Comparison of ENCODE assay signal across 12 cellular contexts in genomic region chr5:69494481-69494880, GRCh38. TPM values are rescaled to one million over a fixed set of nuclear protein-coding genes. Genes with fewer than 3 reads are reported as not detected.
DNase-seq lines count a peak whose midpoint lies in the region; ATAC-seq and TF ChIP-seq lines count a peak whose summit lies in the region.
"Had no signal": no experiment of that assay in that cellular context is flagged by ENCODE, and none has a peak within 500 bp of the region (broad histone marks: within the 10 kb centered on the region; RNA-seq: fewer than 3 reads in every experiment).

No MANE protein-coding gene starts in this region.

- no peak for ATAC-seq in HG03175 (IDR thresholded peaks at IDR 0.05; ENCODE audit: unreplicated experiment)

- TF ChIP-seq CTCF in liver (IDR thresholded peaks at IDR 0.05; ENCODE audit: low read depth, low read length, missing input control) (peak; percentile 6), type B pancreatic cell (conservative IDR thresholded peaks at IDR 0.05) (no peak)

- no peaks in the 10 kb centered on the region for H3K36me3 ChIP-seq in liver (ENCODE audit: control insufficient read depth in 4 of 4, insufficient read depth in 3 of 4, low read depth in 1 of 4, low read length in 3 of 4)

- H3K9ac ChIP-seq in liver (ENCODE audit: low read depth in 1 of 2, low read length in 2 of 2), result peak overlapping the region; percentile 69 to 75

- H3K27me3 ChIP-seq in liver (ENCODE audit: control insufficient read depth in 4 of 4, insufficient read depth in 4 of 4, low read length in 3 of 4), result no peaks in the 10 kb centered on the region

- peak overlapping the region in 2 of 3 donors; percentile 88 to 92 for H3K4me3 ChIP-seq in liver (ENCODE audit: low read depth in 1 of 3, low read length in 3 of 3)

- H3K36me3 Mint-ChIP-seq in activated naive CD4-positive, alpha-beta T cell treated with anti-CD3 and anti-CD28 coated beads, Interleukin-2, amount 10 ng/mL, durations not matched to agents 7 days and 5 days, result no peaks in the 10 kb centered on the region
- H3K36me3 Mint-ChIP-seq in activated T-helper 1 cell treated with anti-CD3 and anti-CD28 coated beads, Interleukin-12 subunit alpha, Interleukin-12 subunit beta, Interleukin-2, Interleukin-4 antibody, amounts not matched to agents 30 ng/mL and 10 ng/mL and 1 ng/mL, durations not matched to agents 14 hours and 24 hours and 36 hours (ENCODE audit: low read depth), result no peaks in the 10 kb centered on the region
- H3K36me3 Mint-ChIP-seq in type B pancreatic cell, result no peaks in the 10 kb centered on the region

- peaks cover 4 to 47% (median 31%) of the 10 kb centered on the region in 4 donors for H3K4me1 ChIP-seq in liver (ENCODE audit: control insufficient read depth in 4 of 4, insufficient read depth in 4 of 4, low read length in 3 of 4)

- TF ChIP-seq RAD21 in liver (IDR thresholded peaks at IDR 0.05), result peak; percentile 32 to 45

- H3K27me3 Mint-ChIP-seq in activated naive CD4-positive, alpha-beta T cell treated with anti-CD3 and anti-CD28 coated beads, Interleukin-2, amount 10 ng/mL, durations not matched to agents 7 days and 5 days, result peaks cover 69% of the 10 kb centered on the region
- H3K27me3 Mint-ChIP-seq in activated T-helper 1 cell treated with anti-CD3 and anti-CD28 coated beads, Interleukin-12 subunit alpha, Interleukin-12 subunit beta, Interleukin-2, Interleukin-4 antibody, amounts not matched to agents 30 ng/mL and 10 ng/mL and 1 ng/mL, durations not matched to agents 14 hours and 24 hours and 36 hours (ENCODE audit: insufficient read depth), result peaks cover 55% of the 10 kb centered on the region
- peaks cover 52% of the 10 kb centered on the region for H3K27me3 Mint-ChIP-seq in type B pancreatic cell

- 30% methylated on average over 7 of the region's 7 CpGs for WGBS in liver

- no peak for DNase-seq in activated naive CD4-positive, alpha-beta T cell treated with anti-CD3 and anti-CD28 coated beads, Interleukin-2, amount 10 ng/mL, durations not matched to agents 7 days and 5 days
- no peak for DNase-seq in activated naive CD4-positive, alpha-beta T cell (lab: John Stamatoyannopoulos, UW)
- no peak for DNase-seq in activated T-helper 1 cell treated with anti-CD3 and anti-CD28 coated beads, Interleukin-12 subunit alpha, Interleukin-12 subunit beta, Interleukin-2, Interleukin-4 antibody, amounts not matched to agents 30 ng/mL and 10 ng/mL and 1 ng/mL, durations not matched to agents 14 hours and 24 hours and 36 hours (ENCODE audit: low spot score)
- DNase-seq in type B pancreatic cell (ENCODE audit: extremely low spot score, unreplicated experiment) (no peak), DMS79 (lab: John Stamatoyannopoulos, UW) (no peak)
- DNase-seq in stimulated activated naive CD4-positive, alpha-beta T cell (lab: John Stamatoyannopoulos, UW), result no peak
- DNase-seq: activated CD8-positive, alpha-beta memory T cell treated with anti-CD3 and anti-CD28 coated beads for 24 hours; effector memory CD4-positive, alpha-beta T cell; head of caudate nucleus; mesendoderm had no signal

- H3K4me1 Mint-ChIP-seq in activated naive CD4-positive, alpha-beta T cell treated with anti-CD3 and anti-CD28 coated beads, Interleukin-2, amount 10 ng/mL, durations not matched to agents 7 days and 5 days, result peaks cover 13% of the 10 kb centered on the region
- H3K4me1 Mint-ChIP-seq in activated T-helper 1 cell treated with anti-CD3 and anti-CD28 coated beads, Interleukin-12 subunit alpha, Interleukin-12 subunit beta, Interleukin-2, Interleukin-4 antibody, amounts not matched to agents 30 ng/mL and 10 ng/mL and 1 ng/mL, durations not matched to agents 14 hours and 24 hours and 36 hours (ENCODE audit: low read depth), result no peaks in the 10 kb centered on the region
- peaks cover 6% of the 10 kb centered on the region for H3K4me1 Mint-ChIP-seq in type B pancreatic cell (ENCODE audit: unreplicated experiment)

- no peaks in the 10 kb centered on the region for H3K9me3 Mint-ChIP-seq in activated naive CD4-positive, alpha-beta T cell treated with anti-CD3 and anti-CD28 coated beads, Interleukin-2, amount 10 ng/mL, durations not matched to agents 7 days and 5 days
- no peaks in the 10 kb centered on the region for H3K9me3 Mint-ChIP-seq in activated T-helper 1 cell treated with anti-CD3 and anti-CD28 coated beads, Interleukin-12 subunit alpha, Interleukin-12 subunit beta, Interleukin-2, Interleukin-4 antibody, amounts not matched to agents 30 ng/mL and 10 ng/mL and 1 ng/mL, durations not matched to agents 14 hours and 24 hours and 36 hours
- no peaks in the 10 kb centered on the region for H3K9me3 Mint-ChIP-seq in type B pancreatic cell

- no peak overlapping the region for H3K27ac Mint-ChIP-seq in activated naive CD4-positive, alpha-beta T cell treated with anti-CD3 and anti-CD28 coated beads, Interleukin-2, amount 10 ng/mL, durations not matched to agents 7 days and 5 days
- H3K27ac Mint-ChIP-seq in activated T-helper 1 cell treated with anti-CD3 and anti-CD28 coated beads, Interleukin-12 subunit alpha, Interleukin-12 subunit beta, Interleukin-2, Interleukin-4 antibody, amounts not matched to agents 30 ng/mL and 10 ng/mL and 1 ng/mL, durations not matched to agents 14 hours and 24 hours and 36 hours, result no peak overlapping the region
- peak overlapping the region; percentile 90 for H3K27ac Mint-ChIP-seq in type B pancreatic cell

- peak overlapping the region; percentile 95 to 100 for H3K27ac ChIP-seq in liver (ENCODE audit: low read depth in 1 of 2, low read length in 2 of 2)

- intact Hi-C loops in activated T-helper 1 cell treated with anti-CD3 and anti-CD28 coated beads, Interleukin-12 subunit alpha, Interleukin-12 subunit beta, Interleukin-2, Interleukin-4 antibody, amounts not matched to agents 30 ng/mL and 10 ng/mL and 1 ng/mL, durations not matched to agents 14 hours and 24 hours and 36 hours (cut with micrococcal nuclease), result no loop called here

- H3K9me3 ChIP-seq in liver (ENCODE audit: control insufficient read depth in 4 of 4, low read length in 3 of 4), result no peaks in the 10 kb centered on the region

- peak overlapping the region; percentile 46 for H3K4me3 Mint-ChIP-seq in activated naive CD4-positive, alpha-beta T cell treated with anti-CD3 and anti-CD28 coated beads, Interleukin-2, amount 10 ng/mL, durations not matched to agents 7 days and 5 days
- peak overlapping the region; percentile 30 for H3K4me3 Mint-ChIP-seq in activated T-helper 1 cell treated with anti-CD3 and anti-CD28 coated beads, Interleukin-12 subunit alpha, Interleukin-12 subunit beta, Interleukin-2, Interleukin-4 antibody, amounts not matched to agents 30 ng/mL and 10 ng/mL and 1 ng/mL, durations not matched to agents 14 hours and 24 hours and 36 hours
- H3K4me3 Mint-ChIP-seq in type B pancreatic cell, result peak overlapping the region; percentile 86

- CTCF ChIA-PET in activated naive CD4-positive, alpha-beta T cell treated with anti-CD3 and anti-CD28 coated beads, Interleukin-2, amount 10 ng/mL, durations not matched to agents 7 days and 5 days (lab: Charles Lee), result no interaction called here

TF ChIP-seq in liver, 16 proteins besides CTCF, POLR2A, EP300 and RAD21 (continues in another document):
- TF ChIP-seq FOXA1 (IDR thresholded peaks at IDR 0.05) (no peak), GABPA (IDR thresholded peaks at IDR 0.05 in 1 of 2, conservative IDR thresholded peaks at IDR 0.05 in 1 of 2) (no peak), EGR1 (IDR thresholded peaks at IDR 0.05; ENCODE audit: low read depth in 2 of 2) (no peak), YY1 (IDR thresholded peaks at IDR 0.05) (no peak), FOXA2 (IDR thresholded peaks at IDR 0.05) (no peak), ATF3 (IDR thresholded peaks at IDR 0.05) (no peak), TAF1 (conservative IDR thresholded peaks at IDR 0.05) (no peak), HNF4A (conservative IDR thresholded peaks at IDR 0.05) (no peak), ZBTB33 (IDR thresholded peaks at IDR 0.05) (no peak), NR2F2 (IDR thresholded peaks at IDR 0.05) (no peak), SP1 (IDR thresholded peaks at IDR 0.05) (no peak), MAX (IDR thresholded peaks at IDR 0.05) (no peak)

RNA-seq across cellular contexts. Expression of gene OCLN, which starts 1.9 kb away (rescaled TPM):
- total RNA-seq in activated T-helper 1 cell treated with anti-CD3 and anti-CD28 coated beads, Interleukin-12 subunit alpha, Interleukin-12 subunit beta, Interleukin-2, Interleukin-4 antibody, amounts not matched to agents 30 ng/mL and 10 ng/mL and 1 ng/mL, durations not matched to agents 14 hours and 24 hours and 36 hours, result 0.10 and 0.12 TPM in 2 replicates
- total RNA-seq in liver (10 to 100 TPM; 25.9 to 53.9 TPM), type B pancreatic cell (ENCODE audit: low replicate concordance) (57.5 and 135 TPM in 2 replicates)
- 10 to 100 TPM in 1 of 2 donors, 1 to 10 TPM in 1; 9.9 to 12.2 TPM for polyA plus RNA-seq in liver

Comparison
In these comparisons a context has a peak if more than half of its experiments do, and no peak if none do; other contexts are left out.
1. H3K4me3 Mint-ChIP-seq: peak in every context shown above with its lines; median percentile 86 in type B pancreatic cell; 46 in activated naive CD4-positive, alpha-beta T cell treated with anti-CD3 and anti-CD28 coated beads, Interleukin-2, amount 10 ng/mL, durations not matched to agents 7 days and 5 days; 30 in activated T-helper 1 cell treated with anti-CD3 and anti-CD28 coated beads, Interleukin-12 subunit alpha, Interleukin-12 subunit beta, Interleukin-2, Interleukin-4 antibody, amounts not matched to agents 30 ng/mL and 10 ng/mL and 1 ng/mL, durations not matched to agents 14 hours and 24 hours and 36 hours.
2. RNA of gene OCLN, which starts 1.9 kb away (total RNA-seq): 57.5 to 135 TPM in type B pancreatic cell and 25.9 to 53.9 TPM in liver; 0.10 to 0.12 TPM in activated T-helper 1 cell treated with anti-CD3 and anti-CD28 coated beads, Interleukin-12 subunit alpha, Interleukin-12 subunit beta, Interleukin-2, Interleukin-4 antibody, amounts not matched to agents 30 ng/mL and 10 ng/mL and 1 ng/mL, durations not matched to agents 14 hours and 24 hours and 36 hours; every median in the first group is over 10 times any median in the second.